ENCODE assay signal across 27 cellular contexts in genomic region chr5:74380193-74380592, GRCh38.
"Had no signal": no experiment of that assay in that cellular context is flagged by ENCODE, and none has a peak within 500 bp of the region (broad histone marks: within the 10 kb centered on the region; RNA-seq: fewer than 3 reads in every experiment).

No MANE protein-coding gene starts in this region.

- H3K4me1 ChIP-seq: Peyer's patch had no signal

- DNase-seq: activated CD4-positive, alpha-beta T cell treated with anti-CD3 and anti-CD28 coated beads for 48 hours; activated CD4-positive, alpha-beta T cell treated with anti-CD3 and anti-CD28 coated beads, Interleukin-2, amount 50 U/mL, for 4 hours; activated CD4-positive, CD25-positive, alpha-beta regulatory T cell treated with anti-CD3 and anti-CD28 coated beads, Interleukin-2, amount 50 U/mL, for 72 hours; activated CD8-positive, alpha-beta memory T cell treated with anti-CD3 and anti-CD28 coated beads, Interleukin-2, amount 50 U/mL, for 48 hours; activated CD8-positive, alpha-beta T cell treated with anti-CD3 and anti-CD28 coated beads, Interleukin-2, amount 10 ng/mL, durations not matched to agents 7 days and 5 days; activated naive CD4-positive, alpha-beta T cell treated with anti-CD3 and anti-CD28 coated beads, Interleukin-2, amount 50 U/mL, for 16 hours; activated naive CD8-positive, alpha-beta T cell treated with anti-CD3 and anti-CD28 coated beads, Interleukin-2, amount 10 ng/mL, durations not matched to agents 7 days and 5 days; activated T-cell treated with anti-CD3 and anti-CD28 coated beads, Interleukin-2, amount 50 U/mL, for 1 hour; aorta; IMR-90; Kasumi-1; KBM-7; NCI-H1092; NCI-H1417; NCI-H2029; NCI-H2107; NCI-H345; NCI-H510A; NCI-H526 treated with DMSO at 0.1 percent for 48 hours; NCI-H82; OCI-M1; Peyer's patch; SHP77 had no signal

- H3K27me3 ChIP-seq: breast epithelium, Peyer's patch, SJSA1 had no signal

- H3K27ac ChIP-seq: breast epithelium, Peyer's patch, RWPE1, SJSA1 had no signal

- H3K9me3 ChIP-seq: breast epithelium, Peyer's patch, SJSA1 had no signal

- ATAC-seq: activated CD8-positive, alpha-beta T cell treated with anti-CD3 and anti-CD28 coated beads, Interleukin-2, amount 10 ng/mL, durations not matched to agents 7 days and 5 days; WTC11 had no signal

- H3K36me3 ChIP-seq: breast epithelium, Peyer's patch, SJSA1 had no signal

- H3K4me3 ChIP-seq: breast epithelium, Peyer's patch, SJSA1 had no signal
